Comparison of ENCODE assay signal across 15 cellular contexts in genomic region chr13:28451482-28452217, GRCh38. TPM values are rescaled to one million over a fixed set of nuclear protein-coding genes. Genes with fewer than 3 reads are reported as not detected.
DNase-seq lines count a peak whose midpoint lies in the region; ATAC-seq and TF ChIP-seq lines count a peak whose summit lies in the region.
"Had no signal": no experiment of that assay in that cellular context is flagged by ENCODE, and none has a peak within 500 bp of the region (broad histone marks: within the 10 kb centered on the region; RNA-seq: fewer than 3 reads in every experiment).

No MANE protein-coding gene starts in this region.

- no peak for TF ChIP-seq RAD21 in SK-N-SH (IDR thresholded peaks at IDR 0.05; ENCODE audit: low read length)

- H3K9me2 ChIP-seq in SK-N-SH: no peaks in the 10 kb centered on the region

- ATAC-seq in foreskin keratinocyte: peak; percentile 42

- H3K36me3 ChIP-seq in SK-N-SH (replicated peaks in 1 of 2; ENCODE audit: control insufficient read depth in 1 of 2, insufficient read depth in 2 of 2, low read length in 1 of 2): no peaks in the 10 kb centered on the region
- H3K36me3 ChIP-seq in osteoblast (ENCODE audit: insufficient read depth, low read length): no peaks in the 10 kb centered on the region
- H3K36me3 ChIP-seq: pancreas had no signal

- H3K79me2 ChIP-seq in SK-N-SH (ENCODE audit: insufficient read depth): no peaks in the 10 kb centered on the region
- H3K79me2 ChIP-seq in osteoblast (ENCODE audit: insufficient read depth, low read length): no peaks in the 10 kb centered on the region
- H3K79me2 ChIP-seq: hepatocyte had no signal

- 15% methylated on average over 12 of the region's 21 CpGs for WGBS in SK-N-SH (ENCODE audit: low lambda C conversion rate)

- CTCF ChIA-PET in SK-N-SH (lab: Yijun Ruan, JAX): interaction anchor here (0.8 kb wide), 1 partner anchor 185 kb away, joined by 3 read pairs; no protein-coding TSS in a partner anchor

- H3K27me3 ChIP-seq in SK-N-SH (ENCODE audit: insufficient read depth): peaks cover 14% of the 10 kb centered on the region; the same call in 1 of the 2 replicates
- peaks cover 45% of the 10 kb centered on the region for H3K27me3 ChIP-seq in foreskin keratinocyte
- peaks cover 16% of the 10 kb centered on the region for H3K27me3 ChIP-seq in osteoblast (ENCODE audit: insufficient read depth, low read length)
- H3K27me3 ChIP-seq: hepatocyte had no signal

- no peak overlapping the region for H3K27ac ChIP-seq in SK-N-SH (ENCODE audit: low read depth in 2 of 2, low read length in 1 of 2)
- no peak overlapping the region for H3K27ac ChIP-seq in foreskin keratinocyte
- H3K27ac ChIP-seq in osteoblast (ENCODE audit: low read depth, low read length): no peak overlapping the region
- H3K27ac ChIP-seq: hepatocyte, pancreas had no signal

- no peaks in the 10 kb centered on the region for H4K20me1 ChIP-seq in SK-N-SH (ENCODE audit: insufficient read depth)
- H4K20me1 ChIP-seq in osteoblast (ENCODE audit: insufficient read depth, low read length): no peaks in the 10 kb centered on the region

- H2AFZ ChIP-seq in SK-N-SH (ENCODE audit: low read depth): no peak overlapping the region; the same call in 1 of the 2 replicates
- H2AFZ ChIP-seq in osteoblast (ENCODE audit: low read length): no peak overlapping the region
- H2AFZ ChIP-seq: hepatocyte had no signal

- peaks cover 6% of the 10 kb centered on the region for H3F3A ChIP-seq in SK-N-SH (replicated peaks; ENCODE audit: insufficient read depth)

- H3K4me2 ChIP-seq in SK-N-SH: peak overlapping the region; percentile 60
- peak overlapping the region; percentile 76 for H3K4me2 ChIP-seq in osteoblast (ENCODE audit: insufficient read depth, low read length)
- H3K4me2 ChIP-seq: hepatocyte had no signal

- H3K4me1 ChIP-seq in SK-N-SH (ENCODE audit: control insufficient read depth in 1 of 2, insufficient read depth in 2 of 2, low read depth in 1 of 2, low read length in 1 of 2): peaks cover 0 to 2% of the 10 kb centered on the region in 2 experiments; a peak in 1 of 4 replicates
- H3K4me1 ChIP-seq in foreskin keratinocyte: no peaks in the 10 kb centered on the region
- peaks cover 9% of the 10 kb centered on the region for H3K4me1 ChIP-seq in osteoblast (ENCODE audit: insufficient read depth, low read length)
- H3K4me1 ChIP-seq: pancreas had no signal

- TF ChIP-seq EP300 in SK-N-SH (IDR thresholded peaks at IDR 0.05; ENCODE audit: borderline replicate concordance in 1 of 2, low read depth in 1 of 2, low read length in 1 of 2): no peak

- POLR2A ChIA-PET in SK-N-SH (lab: Yijun Ruan, JAX): no interaction called here

- H3K4me3 ChIP-seq in SK-N-SH (ENCODE audit: low read depth in 2 of 2, low read length in 1 of 2) (peak overlapping the region in 1 of 2 experiments; percentile 20; a peak in 1 of 4 replicates), osteoblast (ENCODE audit: insufficient read depth, low read length) (peak overlapping the region; percentile 52)
- H3K4me3 ChIP-seq: hepatocyte, pancreas had no signal

- H3K9me3 ChIP-seq in SK-N-SH (no peaks in the 10 kb centered on the region; the same call in 1 of the 2 replicates), osteoblast (ENCODE audit: low read depth, low read length) (no peaks in the 10 kb centered on the region)
- H3K9me3 ChIP-seq: pancreas had no signal

- H3K9ac ChIP-seq in SK-N-SH: no peak overlapping the region

- DNase-seq in ELF-1 (ENCODE audit: low read depth, low spot score) (peak; percentile 75), SK-N-SH (no peak), foreskin keratinocyte (peak in 1 of 2 donors; percentile 2), osteoblast (ENCODE audit: insufficient read length, low spot score, missing footprints) (peak; percentile 41), mucosa of gallbladder (ENCODE audit: low spot score) (no peak), NCI-H345 (lab: John Stamatoyannopoulos, UW) (no peak), cerebellar nuclear complex (lab: John Stamatoyannopoulos, UW) (no peak)
- DNase-seq in stimulated activated CD4-positive, alpha-beta T cell treated with anti-CD3 and anti-CD28 coated beads, Interleukin-2, amount 100 ng/mL, for 48 hours: no peak
- DNase-seq: activated CD4-positive, alpha-beta T cell treated with anti-CD3 and anti-CD28 coated beads, Interleukin-2, amount 50 U/mL, for 1 hour; endodermal cell; NCI-H1436; NCI-H526 treated with DMSO at 0.1 percent for 48 hours; pancreas; T-helper 9 cell had no signal

- TF ChIP-seq CTCF in SK-N-SH (IDR thresholded peaks at IDR 0.05): no peak
- no peak for TF ChIP-seq CTCF in foreskin keratinocyte (conservative IDR thresholded peaks at IDR 0.05)
- TF ChIP-seq CTCF in osteoblast (IDR thresholded peaks at IDR 0.05; ENCODE audit: extremely low read depth, low read depth, low read length): no peak

TF ChIP-seq in SK-N-SH, 30 proteins besides CTCF, POLR2A, EP300 and RAD21:
- TF ChIP-seq NFIC (IDR thresholded peaks at IDR 0.05; ENCODE audit: borderline replicate concordance) (0 out of 2 replicates have a peak, but pooled peaks have one; percentile 32), USF1 (IDR thresholded peaks at IDR 0.05; ENCODE audit: borderline replicate concordance, low read depth) (no peak)

RNA-seq across cellular contexts. Expression of gene FLT1, which starts 43.3 kb away (rescaled TPM):
- 0.20 and 0.41 TPM in 2 replicates for polyA plus RNA-seq in SK-N-SH (2012; rRNA removed)
- 0.51 and 0.57 TPM in 2 replicates for polyA plus RNA-seq in SK-N-SH (2012; cell fraction: cytosol; rRNA removed)
- 0.31 and 0.42 TPM in 2 replicates for polyA plus RNA-seq in SK-N-SH (2012; cell fraction: nucleus; rRNA removed)
- total RNA-seq in foreskin keratinocyte: not detected in 2 replicates
- not detected in 2 replicates for polyA plus RNA-seq in foreskin keratinocyte
- total RNA-seq in osteoblast: under 0.01 TPM in 1 of 2 replicates, not detected in the other
- 23.6 TPM for total RNA-seq in mucosa of gallbladder

Comparison
In these comparisons a context has a peak if more than half of its experiments do, and no peak if none do; other contexts are left out.
1. DNase-seq: peak in ELF-1 (single experiment) and osteoblast (single experiment); none in SK-N-SH (single experiment), mucosa of gallbladder (single experiment), NCI-H345 (single experiment), cerebellar nuclear complex (0 of 2) and stimulated activated CD4-positive, alpha-beta T cell treated with anti-CD3 and anti-CD28 coated beads, Interleukin-2, amount 100 ng/mL, for 48 hours (0 of 2).
2. RNA of gene FLT1, which starts 43.3 kb away (total RNA-seq): 23.6 TPM in mucosa of gallbladder (single experiment); not detected in foreskin keratinocyte and under 0.01 TPM in osteoblast; every median in the first group is over 10 times any median in the second.